8 cellular contexts compared by ENCODE assay signal in genomic region chr1:203290261-203291089, GRCh38. TPM values are rescaled to one million over a fixed set of nuclear protein-coding genes. Genes with fewer than 3 reads are reported as not detected.
A peak's percentile ranks its signal among the peaks of the same experiment; 100 is the strongest.
DNase-seq lines count a peak whose midpoint lies in the region; ATAC-seq and TF ChIP-seq lines count a peak whose summit lies in the region.

No MANE protein-coding gene starts in this region.

- H3K4me1 ChIP-seq in esophagus (ENCODE audit: control insufficient read depth in 2 of 2, insufficient read depth in 2 of 2, low read length in 1 of 2) (peaks cover 8 to 33% of the 10 kb centered on the region in 2 donors), muscle layer of colon (ENCODE audit: insufficient read depth, low read length) (peaks cover 50% of the 10 kb centered on the region)

- 9 to 11% methylated on average over 31 of the region's 31 CpGs for WGBS in esophagus, 2 donors

- H3K27me3 Mint-ChIP-seq in activated T-cell treated with anti-CD3 and anti-CD28 coated beads, Interleukin-2, amount 50 U/mL, for 4 hours (ENCODE audit: low read depth) = no peaks in the 10 kb centered on the region

- H3K27me3 ChIP-seq in esophagus (ENCODE audit: control insufficient read depth in 1 of 2, insufficient read depth in 2 of 2, low read length in 2 of 2) (no peaks in the 10 kb centered on the region), muscle layer of colon (ENCODE audit: control insufficient read depth in 1 of 2, insufficient read depth in 2 of 2, low read length in 2 of 2) (no peaks in the 10 kb centered on the region)

- H3K4me3 Mint-ChIP-seq in activated T-cell treated with anti-CD3 and anti-CD28 coated beads, Interleukin-2, amount 50 U/mL, for 4 hours = peak overlapping the region; percentile 83

- no peaks in the 10 kb centered on the region for H3K9me3 ChIP-seq in esophagus (ENCODE audit: control insufficient read depth in 2 of 2, insufficient read depth in 1 of 2, low read depth in 1 of 2, low read length in 1 of 2)
- no peaks in the 10 kb centered on the region for H3K9me3 ChIP-seq in muscle layer of colon (ENCODE audit: low read length)

- H3K27ac ChIP-seq in 22Rv1 (peak overlapping the region; percentile 42), esophagus (ENCODE audit: low read depth in 2 of 2, low read length in 1 of 2) (peak overlapping the region; percentile 89 to 95), muscle layer of colon (ENCODE audit: low read depth, low read length) (peak overlapping the region; percentile 97)

- H3K36me3 Mint-ChIP-seq in activated T-cell treated with anti-CD3 and anti-CD28 coated beads, Interleukin-2, amount 50 U/mL, for 4 hours (ENCODE audit: insufficient read depth) = no peaks in the 10 kb centered on the region

- TF ChIP-seq CTCF in 22Rv1 (IDR thresholded peaks at IDR 0.05) = no peak

- ATAC-seq in GM19025 (IDR thresholded peaks at IDR 0.05; ENCODE audit: low read depth, unreplicated experiment) (peak; percentile 44), HG03354 (IDR thresholded peaks at IDR 0.05; ENCODE audit: poor library complexity, severe bottlenecking, unreplicated experiment) (peak; percentile 53)
- ATAC-seq in activated T-cell treated with anti-CD3 and anti-CD28 coated beads, Interleukin-2, amount 50 U/mL, for 4 hours = peak; percentile 68 to 71

- peaks cover 84% of the 10 kb centered on the region for H3K4me1 Mint-ChIP-seq in activated T-cell treated with anti-CD3 and anti-CD28 coated beads, Interleukin-2, amount 50 U/mL, for 4 hours (ENCODE audit: low read depth)

- H3K9me3 Mint-ChIP-seq in activated T-cell treated with anti-CD3 and anti-CD28 coated beads, Interleukin-2, amount 50 U/mL, for 4 hours = no peaks in the 10 kb centered on the region

- H3K4me3 ChIP-seq in esophagus (ENCODE audit: low read depth in 1 of 2, low read length in 2 of 2) (peak overlapping the region in 1 of 2 donors; percentile 23), muscle layer of colon (ENCODE audit: low read depth in 1 of 2, low read length in 2 of 2) (peak overlapping the region in 1 of 2 donors; percentile 39)

- DNase-seq in NCI-H748 treated with DMSO at 0.1 percent for 48 hours (lab: John Stamatoyannopoulos, UW) = peak; percentile 77
- peak; percentile 98 for DNase-seq in activated T-cell treated with anti-CD3 and anti-CD28 coated beads, Interleukin-2, amount 50 U/mL, for 4 hours
- DNase-seq in stimulated activated CD8-positive, alpha-beta memory T cell treated with anti-CD3 and anti-CD28 coated beads, Interleukin-4, amount 100 ng/mL, for 4 hours (ENCODE audit: low read depth in 2 of 2, low spot score in 1 of 2) = peak; percentile 92 to 97

- peak overlapping the region; percentile 44 for H3K9ac ChIP-seq in muscle layer of colon (ENCODE audit: low read length)

- H3K36me3 ChIP-seq in esophagus (ENCODE audit: control insufficient read depth in 2 of 2, insufficient read depth in 2 of 2, low read length in 1 of 2) (no peaks in the 10 kb centered on the region), muscle layer of colon (ENCODE audit: insufficient read depth, low read length) (no peaks in the 10 kb centered on the region)

RNA-seq across cellular contexts. Expression of gene BTG2, which starts 14.8 kb away (rescaled TPM):
- total RNA-seq in activated T-cell treated with anti-CD3 and anti-CD28 coated beads, Interleukin-2, amount 50 U/mL, for 4 hours = 100 to 1,000 TPM in 1 of 3 donors, 10 to 100 TPM in 2; 73.0 to 101 (median 80.5) TPM
- polyA plus RNA-seq in esophagus = 10 to 100 TPM in 1 of 2 donors, 1 to 10 TPM in 1; 9.4 to 27.3 TPM

Comparison
In these comparisons a context has a peak if more than half of its experiments do, and no peak if none do; other contexts are left out.
1. H3K27ac ChIP-seq: peak in every context shown above with its lines; median percentile 97 in muscle layer of colon; 92 in esophagus; 42 in 22Rv1.